Comparison of ENCODE assay signal across 1 cellular context in genomic region chr17:67993998-67994361, GRCh38.
TF ChIP-seq lines count a peak whose summit lies in the region.

No MANE protein-coding gene starts in this region.

TF ChIP-seq in GM12878, 131 proteins besides CTCF, POLR2A, EP300 and RAD21 (continues in another document):
- TF ChIP-seq GABPA (IDR thresholded peaks at IDR 0.05; ENCODE audit: low read depth) (no peak), NR2F1 (conservative IDR thresholded peaks at IDR 0.05) (0 out of 2 replicates have a peak, but pooled peaks have one; percentile 18), IKZF1 (conservative IDR thresholded peaks at IDR 0.05) (peak; percentile 37), PML (IDR thresholded peaks at IDR 0.05; ENCODE audit: low read length) (no peak), CBFB (IDR thresholded peaks at IDR 0.05; ENCODE audit: low read depth) (no peak), MLLT1 (IDR thresholded peaks at IDR 0.05) (peak; percentile 55; the same call in 1 of the 2 replicates), BRCA1 (IDR thresholded peaks at IDR 0.05; ENCODE audit: low read depth, low read length) (no peak), RAD51 (IDR thresholded peaks at IDR 0.05) (no peak), RUNX3 (IDR thresholded peaks at IDR 0.05; ENCODE audit: low read length) (no peak), RELA (IDR thresholded peaks at IDR 0.05; ENCODE audit: borderline replicate concordance, partially characterized antibody) (no peak), NFXL1 (IDR thresholded peaks at IDR 0.05; ENCODE audit: borderline replicate concordance) (no peak), MXI1 (IDR thresholded peaks at IDR 0.05; ENCODE audit: low read depth, low read length) (no peak), NKRF (conservative IDR thresholded peaks at IDR 0.05) (no peak), SMAD1 (IDR thresholded peaks at IDR 0.05; ENCODE audit: low read depth, partially characterized antibody) (no peak), SREBF2 (IDR thresholded peaks at IDR 0.05; ENCODE audit: low read length) (no peak), MTA3 (IDR thresholded peaks at IDR 0.05; ENCODE audit: borderline replicate concordance, low read length) (no peak), NFIC (IDR thresholded peaks at IDR 0.05; ENCODE audit: low read depth, low read length) (no peak), YBX1 (IDR thresholded peaks at IDR 0.05) (no peak), EZH2 (IDR thresholded peaks at IDR 0.05; ENCODE audit: borderline replicate concordance, control insufficient read depth, low read depth, low read length) (no peak), POLR2AphosphoS5 (IDR thresholded peaks at IDR 0.05; ENCODE audit: low read length) (no peak), BMI1 (IDR thresholded peaks at IDR 0.05; ENCODE audit: borderline replicate concordance) (no peak)
- TF ChIP-seq, protein P1, sequence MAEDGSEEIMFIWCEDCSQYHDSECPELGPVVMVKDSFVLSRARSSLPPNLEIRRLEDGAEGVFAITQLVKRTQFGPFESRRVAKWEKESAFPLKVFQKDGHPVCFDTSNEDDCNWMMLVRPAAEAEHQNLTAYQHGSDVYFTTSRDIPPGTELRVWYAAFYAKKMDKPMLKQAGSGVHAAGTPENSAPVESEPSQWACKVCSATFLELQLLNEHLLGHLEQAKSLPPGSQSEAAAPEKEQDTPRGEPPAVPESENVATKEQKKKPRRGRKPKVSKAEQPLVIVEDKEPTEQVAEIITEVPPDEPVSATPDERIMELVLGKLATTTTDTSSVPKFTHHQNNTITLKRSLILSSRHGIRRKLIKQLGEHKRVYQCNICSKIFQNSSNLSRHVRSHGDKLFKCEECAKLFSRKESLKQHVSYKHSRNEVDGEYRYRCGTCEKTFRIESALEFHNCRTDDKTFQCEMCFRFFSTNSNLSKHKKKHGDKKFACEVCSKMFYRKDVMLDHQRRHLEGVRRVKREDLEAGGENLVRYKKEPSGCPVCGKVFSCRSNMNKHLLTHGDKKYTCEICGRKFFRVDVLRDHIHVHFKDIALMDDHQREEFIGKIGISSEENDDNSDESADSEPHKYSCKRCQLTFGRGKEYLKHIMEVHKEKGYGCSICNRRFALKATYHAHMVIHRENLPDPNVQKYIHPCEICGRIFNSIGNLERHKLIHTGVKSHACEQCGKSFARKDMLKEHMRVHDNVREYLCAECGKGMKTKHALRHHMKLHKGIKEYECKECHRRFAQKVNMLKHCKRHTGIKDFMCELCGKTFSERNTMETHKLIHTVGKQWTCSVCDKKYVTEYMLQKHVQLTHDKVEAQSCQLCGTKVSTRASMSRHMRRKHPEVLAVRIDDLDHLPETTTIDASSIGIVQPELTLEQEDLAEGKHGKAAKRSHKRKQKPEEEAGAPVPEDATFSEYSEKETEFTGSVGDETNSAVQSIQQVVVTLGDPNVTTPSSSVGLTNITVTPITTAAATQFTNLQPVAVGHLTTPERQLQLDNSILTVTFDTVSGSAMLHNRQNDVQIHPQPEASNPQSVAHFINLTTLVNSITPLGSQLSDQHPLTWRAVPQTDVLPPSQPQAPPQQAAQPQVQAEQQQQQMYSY (CRISPR knock-in tag; IDR thresholded peaks at IDR 0.05): no peak
- TF ChIP-seq, protein P2, sequence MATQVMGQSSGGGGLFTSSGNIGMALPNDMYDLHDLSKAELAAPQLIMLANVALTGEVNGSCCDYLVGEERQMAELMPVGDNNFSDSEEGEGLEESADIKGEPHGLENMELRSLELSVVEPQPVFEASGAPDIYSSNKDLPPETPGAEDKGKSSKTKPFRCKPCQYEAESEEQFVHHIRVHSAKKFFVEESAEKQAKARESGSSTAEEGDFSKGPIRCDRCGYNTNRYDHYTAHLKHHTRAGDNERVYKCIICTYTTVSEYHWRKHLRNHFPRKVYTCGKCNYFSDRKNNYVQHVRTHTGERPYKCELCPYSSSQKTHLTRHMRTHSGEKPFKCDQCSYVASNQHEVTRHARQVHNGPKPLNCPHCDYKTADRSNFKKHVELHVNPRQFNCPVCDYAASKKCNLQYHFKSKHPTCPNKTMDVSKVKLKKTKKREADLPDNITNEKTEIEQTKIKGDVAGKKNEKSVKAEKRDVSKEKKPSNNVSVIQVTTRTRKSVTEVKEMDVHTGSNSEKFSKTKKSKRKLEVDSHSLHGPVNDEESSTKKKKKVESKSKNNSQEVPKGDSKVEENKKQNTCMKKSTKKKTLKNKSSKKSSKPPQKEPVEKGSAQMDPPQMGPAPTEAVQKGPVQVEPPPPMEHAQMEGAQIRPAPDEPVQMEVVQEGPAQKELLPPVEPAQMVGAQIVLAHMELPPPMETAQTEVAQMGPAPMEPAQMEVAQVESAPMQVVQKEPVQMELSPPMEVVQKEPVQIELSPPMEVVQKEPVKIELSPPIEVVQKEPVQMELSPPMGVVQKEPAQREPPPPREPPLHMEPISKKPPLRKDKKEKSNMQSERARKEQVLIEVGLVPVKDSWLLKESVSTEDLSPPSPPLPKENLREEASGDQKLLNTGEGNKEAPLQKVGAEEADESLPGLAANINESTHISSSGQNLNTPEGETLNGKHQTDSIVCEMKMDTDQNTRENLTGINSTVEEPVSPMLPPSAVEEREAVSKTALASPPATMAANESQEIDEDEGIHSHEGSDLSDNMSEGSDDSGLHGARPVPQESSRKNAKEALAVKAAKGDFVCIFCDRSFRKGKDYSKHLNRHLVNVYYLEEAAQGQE (IDR thresholded peaks at IDR 0.05; ENCODE audit: low read depth, low read length): no peak
- TF ChIP-seq, protein P3, sequence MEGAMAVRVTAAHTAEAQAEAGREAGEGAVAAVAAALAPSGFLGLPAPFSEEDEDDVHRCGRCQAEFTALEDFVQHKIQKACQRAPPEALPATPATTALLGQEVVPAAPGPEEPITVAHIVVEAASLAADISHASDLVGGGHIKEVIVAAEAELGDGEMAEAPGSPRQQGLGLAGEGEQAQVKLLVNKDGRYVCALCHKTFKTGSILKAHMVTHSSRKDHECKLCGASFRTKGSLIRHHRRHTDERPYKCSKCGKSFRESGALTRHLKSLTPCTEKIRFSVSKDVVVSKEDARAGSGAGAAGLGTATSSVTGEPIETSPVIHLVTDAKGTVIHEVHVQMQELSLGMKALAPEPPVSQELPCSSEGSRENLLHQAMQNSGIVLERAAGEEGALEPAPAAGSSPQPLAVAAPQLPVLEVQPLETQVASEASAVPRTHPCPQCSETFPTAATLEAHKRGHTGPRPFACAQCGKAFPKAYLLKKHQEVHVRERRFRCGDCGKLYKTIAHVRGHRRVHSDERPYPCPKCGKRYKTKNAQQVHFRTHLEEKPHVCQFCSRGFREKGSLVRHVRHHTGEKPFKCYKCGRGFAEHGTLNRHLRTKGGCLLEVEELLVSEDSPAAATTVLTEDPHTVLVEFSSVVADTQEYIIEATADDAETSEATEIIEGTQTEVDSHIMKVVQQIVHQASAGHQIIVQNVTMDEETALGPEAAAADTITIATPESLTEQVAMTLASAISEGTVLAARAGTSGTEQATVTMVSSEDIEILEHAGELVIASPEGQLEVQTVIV (IDR thresholded peaks at IDR 0.05; ENCODE audit: borderline replicate concordance, partially characterized antibody): no peak
- TF ChIP-seq, protein P4, sequence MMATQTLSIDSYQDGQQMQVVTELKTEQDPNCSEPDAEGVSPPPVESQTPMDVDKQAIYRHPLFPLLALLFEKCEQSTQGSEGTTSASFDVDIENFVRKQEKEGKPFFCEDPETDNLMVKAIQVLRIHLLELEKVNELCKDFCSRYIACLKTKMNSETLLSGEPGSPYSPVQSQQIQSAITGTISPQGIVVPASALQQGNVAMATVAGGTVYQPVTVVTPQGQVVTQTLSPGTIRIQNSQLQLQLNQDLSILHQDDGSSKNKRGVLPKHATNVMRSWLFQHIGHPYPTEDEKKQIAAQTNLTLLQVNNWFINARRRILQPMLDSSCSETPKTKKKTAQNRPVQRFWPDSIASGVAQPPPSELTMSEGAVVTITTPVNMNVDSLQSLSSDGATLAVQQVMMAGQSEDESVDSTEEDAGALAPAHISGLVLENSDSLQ (IDR thresholded peaks at IDR 0.05): no peak; the same call in 1 of the 2 replicates
- TF ChIP-seq, protein P5, sequence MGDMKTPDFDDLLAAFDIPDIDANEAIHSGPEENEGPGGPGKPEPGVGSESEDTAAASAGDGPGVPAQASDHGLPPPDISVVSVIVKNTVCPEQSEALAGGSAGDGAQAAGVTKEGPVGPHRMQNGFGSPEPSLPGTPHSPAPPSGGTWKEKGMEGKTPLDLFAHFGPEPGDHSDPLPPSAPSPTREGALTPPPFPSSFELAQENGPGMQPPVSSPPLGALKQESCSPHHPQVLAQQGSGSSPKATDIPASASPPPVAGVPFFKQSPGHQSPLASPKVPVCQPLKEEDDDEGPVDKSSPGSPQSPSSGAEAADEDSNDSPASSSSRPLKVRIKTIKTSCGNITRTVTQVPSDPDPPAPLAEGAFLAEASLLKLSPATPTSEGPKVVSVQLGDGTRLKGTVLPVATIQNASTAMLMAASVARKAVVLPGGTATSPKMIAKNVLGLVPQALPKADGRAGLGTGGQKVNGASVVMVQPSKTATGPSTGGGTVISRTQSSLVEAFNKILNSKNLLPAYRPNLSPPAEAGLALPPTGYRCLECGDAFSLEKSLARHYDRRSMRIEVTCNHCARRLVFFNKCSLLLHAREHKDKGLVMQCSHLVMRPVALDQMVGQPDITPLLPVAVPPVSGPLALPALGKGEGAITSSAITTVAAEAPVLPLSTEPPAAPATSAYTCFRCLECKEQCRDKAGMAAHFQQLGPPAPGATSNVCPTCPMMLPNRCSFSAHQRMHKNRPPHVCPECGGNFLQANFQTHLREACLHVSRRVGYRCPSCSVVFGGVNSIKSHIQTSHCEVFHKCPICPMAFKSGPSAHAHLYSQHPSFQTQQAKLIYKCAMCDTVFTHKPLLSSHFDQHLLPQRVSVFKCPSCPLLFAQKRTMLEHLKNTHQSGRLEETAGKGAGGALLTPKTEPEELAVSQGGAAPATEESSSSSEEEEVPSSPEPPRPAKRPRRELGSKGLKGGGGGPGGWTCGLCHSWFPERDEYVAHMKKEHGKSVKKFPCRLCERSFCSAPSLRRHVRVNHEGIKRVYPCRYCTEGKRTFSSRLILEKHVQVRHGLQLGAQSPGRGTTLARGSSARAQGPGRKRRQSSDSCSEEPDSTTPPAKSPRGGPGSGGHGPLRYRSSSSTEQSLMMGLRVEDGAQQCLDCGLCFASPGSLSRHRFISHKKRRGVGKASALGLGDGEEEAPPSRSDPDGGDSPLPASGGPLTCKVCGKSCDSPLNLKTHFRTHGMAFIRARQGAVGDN (IDR thresholded peaks at IDR 0.05): no peak
- TF ChIP-seq, protein P6, sequence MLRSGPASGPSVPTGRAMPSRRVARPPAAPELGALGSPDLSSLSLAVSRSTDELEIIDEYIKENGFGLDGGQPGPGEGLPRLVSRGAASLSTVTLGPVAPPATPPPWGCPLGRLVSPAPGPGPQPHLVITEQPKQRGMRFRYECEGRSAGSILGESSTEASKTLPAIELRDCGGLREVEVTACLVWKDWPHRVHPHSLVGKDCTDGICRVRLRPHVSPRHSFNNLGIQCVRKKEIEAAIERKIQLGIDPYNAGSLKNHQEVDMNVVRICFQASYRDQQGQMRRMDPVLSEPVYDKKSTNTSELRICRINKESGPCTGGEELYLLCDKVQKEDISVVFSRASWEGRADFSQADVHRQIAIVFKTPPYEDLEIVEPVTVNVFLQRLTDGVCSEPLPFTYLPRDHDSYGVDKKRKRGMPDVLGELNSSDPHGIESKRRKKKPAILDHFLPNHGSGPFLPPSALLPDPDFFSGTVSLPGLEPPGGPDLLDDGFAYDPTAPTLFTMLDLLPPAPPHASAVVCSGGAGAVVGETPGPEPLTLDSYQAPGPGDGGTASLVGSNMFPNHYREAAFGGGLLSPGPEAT (IDR thresholded peaks at IDR 0.05; ENCODE audit: low read depth): no peak
